28 cellular contexts compared by ENCODE assay signal in genomic region chr10:49759787-49760551, GRCh38. TPM values are rescaled to one million over a fixed set of nuclear protein-coding genes. Genes with fewer than 3 reads are reported as not detected.
DNase-seq lines count a peak whose midpoint lies in the region; ATAC-seq, FAIRE-seq and TF ChIP-seq lines count a peak whose summit lies in the region.
"Had no signal": no experiment of that assay in that cellular context is flagged by ENCODE, and none has a peak within 500 bp of the region (broad histone marks: within the 10 kb centered on the region; RNA-seq: fewer than 3 reads in every experiment).

No MANE protein-coding gene starts in this region.

- H3K9me2 ChIP-seq in SK-N-SH, result no peaks in the 10 kb centered on the region

- H3K27ac ChIP-seq in SK-N-SH (ENCODE audit: low read depth in 2 of 2, low read length in 1 of 2) (no peak overlapping the region), kidney (ENCODE audit: low read depth in 2 of 2, low read length in 2 of 2) (peak overlapping the region; percentile 96 to 98)
- H3K27ac ChIP-seq: A549, gastroesophageal sphincter, KMS-11, lower lobe of right lung, prostate gland, RWPE1 had no signal

- no peak for TF ChIP-seq POLR2A in GM12891 (IDR thresholded peaks at IDR 0.05; ENCODE audit: low read depth, low read length)

- H3K27me3 ChIP-seq in SK-N-SH (ENCODE audit: insufficient read depth), result no peaks in the 10 kb centered on the region; the same call in 1 of the 2 replicates

- H3K4me3 ChIP-seq in SK-N-SH (ENCODE audit: low read depth in 2 of 2, low read length in 1 of 2) (no peak overlapping the region), kidney (ENCODE audit: low read length in 2 of 2) (peak overlapping the region; percentile 36 to 81)
- H3K4me3 ChIP-seq: A549, gastroesophageal sphincter, lower lobe of right lung, prostate gland had no signal

- POLR2A ChIA-PET in SK-N-SH (lab: Yijun Ruan, JAX), result interaction anchor here (1.2 kb wide), 1 partner anchor 9 kb away, joined by 3 read pairs; no protein-coding TSS in a partner anchor

- H4K20me1 ChIP-seq in SK-N-SH (ENCODE audit: insufficient read depth), result no peaks in the 10 kb centered on the region

- CTCF ChIA-PET in SK-N-SH (lab: Yijun Ruan, JAX), result interaction anchor here (5.7 kb wide), 1 partner anchor 166 kb away, joined by 32 read pairs; no protein-coding TSS in a partner anchor

- no peak overlapping the region for H3K4me2 ChIP-seq in SK-N-SH
- H3K4me2 ChIP-seq: A549, KMS-11 had no signal

- H3K4me1 ChIP-seq in SK-N-SH (ENCODE audit: control insufficient read depth in 1 of 2, insufficient read depth in 2 of 2, low read depth in 1 of 2, low read length in 1 of 2) (peaks cover 0 to 32% of the 10 kb centered on the region in 2 experiments; a peak in 1 of 4 replicates), kidney (ENCODE audit: control insufficient read depth in 1 of 2, insufficient read depth in 1 of 2, low read depth in 1 of 2, low read length in 2 of 2) (peaks cover 32 to 37% of the 10 kb centered on the region in 2 donors)
- H3K4me1 ChIP-seq: prostate gland had no signal

- H3K79me2 ChIP-seq in SK-N-SH (ENCODE audit: insufficient read depth), result no peaks in the 10 kb centered on the region

- no peaks in the 10 kb centered on the region for H3F3A ChIP-seq in SK-N-SH (replicated peaks; ENCODE audit: insufficient read depth)

- TF ChIP-seq CTCF in SK-N-SH (IDR thresholded peaks at IDR 0.05) (no peak), kidney (IDR thresholded peaks at IDR 0.05; ENCODE audit: borderline replicate concordance, extremely low read depth, insufficient read depth) (no peak)

- H3K9me3 ChIP-seq in SK-N-SH (no peaks in the 10 kb centered on the region), kidney (ENCODE audit: control insufficient read depth in 1 of 2, low read length in 2 of 2) (no peaks in the 10 kb centered on the region)
- H3K9me3 ChIP-seq: A549, gastroesophageal sphincter, lower lobe of right lung, prostate gland had no signal

- TF ChIP-seq RAD21 in SK-N-SH (IDR thresholded peaks at IDR 0.05; ENCODE audit: low read length), result no peak

- intact Hi-C loops in kidney (cut with DNase I), result no loop called here

- TF ChIP-seq EP300 in SK-N-SH (IDR thresholded peaks at IDR 0.05; ENCODE audit: borderline replicate concordance in 1 of 2, low read depth in 1 of 2, low read length in 1 of 2), result no peak

- H3K9ac ChIP-seq in SK-N-SH (no peak overlapping the region), kidney (ENCODE audit: low read length in 2 of 2) (peak overlapping the region in 1 of 2 donors; percentile 83)
- H3K9ac ChIP-seq: KMS-11 had no signal

- DNase-seq in SK-N-SH (peak; percentile 39), HK-2 (ENCODE audit: unreplicated experiment) (peak; percentile 38), kidney (no peak), NCI-H1694 treated with DMSO at 0.1 percent for 48 hours (lab: John Stamatoyannopoulos, UW) (no peak), NCI-H69 (lab: John Stamatoyannopoulos, UW) (no peak), GM12891 (ENCODE audit: insufficient read length, low spot score) (no peak)
- DNase-seq in stimulated activated CD8-positive, alpha-beta memory T cell treated with anti-CD3 and anti-CD28 coated beads, Interleukin-4, amount 100 ng/mL, for 48 hours, result peak; percentile 9
- DNase-seq: activated CD4-positive, alpha-beta T cell treated with anti-CD3 and anti-CD28 coated beads for 48 hours; activated naive CD4-positive, alpha-beta T cell treated with anti-CD3 and anti-CD28 coated beads for 36 hours; activated T-cell treated with anti-CD3 and anti-CD28 coated beads, Interleukin-2, amount 50 U/mL, for 48 hours; COR-L47; cortex of kidney; hippocampal formation; lower lobe of right lung; MV-4-11; NCI-H1694; NCI-H2171; NCI-H526 treated with DMSO at 0.1 percent for 48 hours had no signal

- peaks cover 0 to 15% of the 10 kb centered on the region in 2 experiments for H3K36me3 ChIP-seq in SK-N-SH (replicated peaks in 1 of 2; ENCODE audit: control insufficient read depth in 1 of 2, insufficient read depth in 2 of 2, low read length in 1 of 2)
- H3K36me3 ChIP-seq in kidney (ENCODE audit: control insufficient read depth in 1 of 2, insufficient read depth in 2 of 2, low read length in 2 of 2), result peaks cover 8 to 23% of the 10 kb centered on the region in 2 donors
- H3K36me3 ChIP-seq: gastroesophageal sphincter, lower lobe of right lung, prostate gland had no signal

- 93% methylated on average over 2 of the region's 10 CpGs for WGBS in SK-N-SH (ENCODE audit: low lambda C conversion rate)

- FAIRE-seq in kidney (lab: Jason Lieb, UNC) (no peak), GM12891 (lab: Jason Lieb, UNC) (no peak)
- FAIRE-seq: A549, bronchial epithelial cell, GM19239, islet of Langerhans had no signal

- no peak for ATAC-seq in SK-N-SH treated with all-trans-retinoic acid at 6 μM for 48 hours
- ATAC-seq: gastroesophageal sphincter, lower lobe of right lung had no signal

- H2AFZ ChIP-seq in SK-N-SH (ENCODE audit: low read depth), result no peak overlapping the region

TF ChIP-seq in SK-N-SH, 30 proteins besides CTCF, POLR2A, EP300 and RAD21 (continues in another document):
- no peak for TF ChIP-seq GATA2 (CRISPR knock-in tag; IDR thresholded peaks at IDR 0.05)

TF ChIP-seq in SK-N-SH treated with all-trans-retinoic acid at 6 μM for 48 hours, 23 proteins besides CTCF, POLR2A, EP300 and RAD21 (continues in another document):
- TF ChIP-seq ZNF70 (CRISPR knock-in tag; IDR thresholded peaks at IDR 0.05), result no peak
- TF ChIP-seq OSR1 (CRISPR knock-in tag; IDR thresholded peaks at IDR 0.05), result no peak
- TF ChIP-seq POU6F1 (CRISPR knock-in tag; IDR thresholded peaks at IDR 0.05; ENCODE audit: borderline replicate concordance, low read depth), result no peak
- no peak for TF ChIP-seq PPARA (CRISPR knock-in tag; IDR thresholded peaks at IDR 0.05; ENCODE audit: borderline replicate concordance)
- TF ChIP-seq CREB5 (CRISPR knock-in tag; IDR thresholded peaks at IDR 0.05; ENCODE audit: low read depth), result no peak
- no peak for TF ChIP-seq ZFP3 (CRISPR knock-in tag; IDR thresholded peaks at IDR 0.05)

TF ChIP-seq in GM12891, 5 proteins besides CTCF, POLR2A, EP300 and RAD21:
- no peak for TF ChIP-seq PAX5 (IDR thresholded peaks at IDR 0.05; ENCODE audit: insufficient read depth, low read length, severe bottlenecking)
- TF ChIP-seq POU2F2 (IDR thresholded peaks at IDR 0.05; ENCODE audit: low read depth, low read length), result no peak
- TF ChIP-seq SPI1 (IDR thresholded peaks at IDR 0.05; ENCODE audit: low read depth, low read length), result no peak

RNA-seq across cellular contexts. Expression of gene OGDHL, which starts 2.2 kb away (rescaled TPM):
- polyA plus RNA-seq in SK-N-SH (2012; rRNA removed) (25.4 and 32.6 TPM in 2 replicates), kidney (ENCODE audit: insufficient read depth, low read depth, low replicate concordance) (247 TPM)
- 10.1 and 14.5 TPM in 2 replicates for polyA plus RNA-seq in SK-N-SH (2012; cell fraction: cytosol; rRNA removed)
- polyA plus RNA-seq in SK-N-SH (2012; cell fraction: nucleus; rRNA removed), result 102 and 104 TPM in 2 replicates
- 82.8 TPM for total RNA-seq in kidney
- polyA plus RNA-seq in GM12891 (2012; ENCODE audit: low read depth, missing spikeins), result 1.7 TPM
- total RNA-seq: bronchial epithelial cell, subcutaneous adipose tissue had no signal

Comparison
In these comparisons a context has a peak if more than half of its experiments do, and no peak if none do; other contexts are left out.
1. DNase-seq: peak in SK-N-SH (single experiment), HK-2 (single experiment) and stimulated activated CD8-positive, alpha-beta memory T cell treated with anti-CD3 and anti-CD28 coated beads, Interleukin-4, amount 100 ng/mL, for 48 hours (single experiment); none in kidney (single experiment), NCI-H1694 treated with DMSO at 0.1 percent for 48 hours (single experiment), NCI-H69 (single experiment) and GM12891 (single experiment).
2. H3K27ac ChIP-seq: peak in kidney (2 of 2); none in SK-N-SH (0 of 2).
3. H3K4me3 ChIP-seq: peak in kidney (2 of 2); none in SK-N-SH (0 of 2).